33 cellular contexts compared by ENCODE assay signal in genomic region chr10:75095631-75096030, GRCh38.
"Had no signal": no experiment of that assay in that cellular context is flagged by ENCODE, and none has a peak within 500 bp of the region (broad histone marks: within the 10 kb centered on the region; RNA-seq: fewer than 3 reads in every experiment).

No MANE protein-coding gene starts in this region.

- FAIRE-seq: RCC 7860 had no signal

- DNase-seq: Kasumi-1, MG63, NCI-H1048, NCI-H1092 treated with DMSO at 0.1 percent for 48 hours, NCI-H1105 treated with DMSO at 0.1 percent for 48 hours, NCI-H1417, NCI-H1436, NCI-H146, NCI-H1694, NCI-H187, NCI-H1930, NCI-H2029 treated with DMSO at 0.1 percent for 48 hours, NCI-H2081 treated with DMSO at 0.1 percent for 48 hours, NCI-H2107, NCI-H2171, NCI-H226, NCI-H446 treated with DMSO at 0.1 percent for 48 hours, NCI-H510A, NCI-H524, NCI-H526, NCI-H69, NCI-H748 treated with DMSO at 0.1 percent for 48 hours, NCI-H82, PC-9, SHP77, SIG-M5, SJCRH30 had no signal

- H3K36me3 ChIP-seq: MG63, SJCRH30 had no signal

- H3K9me3 ChIP-seq: MG63, SJCRH30 had no signal

- H3K4me3 ChIP-seq: MG63, PC-9, SJCRH30, SK-N-MC had no signal

- H2AFZ ChIP-seq: PC-9 had no signal

- H3K27me3 ChIP-seq: MG63, SJCRH30 had no signal

- H3K4me2 ChIP-seq: PC-9 had no signal

- H3K27ac ChIP-seq: PC-9, RWPE1, SJCRH30, SK-N-MC had no signal

- ATAC-seq: Panc1, Right ventricle myocardium inferior, SK-N-SH treated with all-trans-retinoic acid at 6 μM for 48 hours had no signal
